In genomic region chr20:2651772-2652723, GRCh38 we compare ENCODE assay signal across 8 cellular contexts. TPM values are rescaled to one million over a fixed set of nuclear protein-coding genes. Genes with fewer than 3 reads are reported as not detected.
A peak's percentile ranks its signal among the peaks of the same experiment; 100 is the strongest.
DNase-seq lines count a peak whose midpoint lies in the region; ATAC-seq and TF ChIP-seq lines count a peak whose summit lies in the region.

Gene NOP56 (plus strand): TSS chr20:2652632. CDS start chr20:2652661, 29 bp downstream.

- no peaks in the 10 kb centered on the region for H3K36me3 ChIP-seq in parathyroid adenoma (ENCODE audit: control insufficient read depth, insufficient read depth, low read length)
- H3K36me3 ChIP-seq in tibial artery, result peaks cover 30 to 37% (median 30%) of the 10 kb centered on the region in 3 donors

- H3K9me3 ChIP-seq in parathyroid adenoma (ENCODE audit: control insufficient read depth, low read length) (no peaks in the 10 kb centered on the region), tibial artery (no peaks in the 10 kb centered on the region)

- TF ChIP-seq POLR2A in GM10847 (IDR thresholded peaks at IDR 0.05; ENCODE audit: extremely low read depth, insufficient read length), result peak; percentile 95

- peak; percentile 85 for ATAC-seq in HG02678 (IDR thresholded peaks at IDR 0.05; ENCODE audit: unreplicated experiment)
- ATAC-seq in Right ventricle myocardium inferior, result peak; percentile 99

- intact Hi-C loops in Right ventricle myocardium inferior (cut with DNase I) (loop anchor here (1.0 to 5.0 kb wide), 3 partner anchors 12 to 181 kb away; partner anchors contain the start of gene IDH3B), tibial artery (cut with DNase I; ENCODE audit: low total_unique reads) (loop anchor here (2.0 to 10.0 kb wide), 4 partner anchors 41 to 1185 kb away; partner anchors contain the start of genes EBF4, NSFL1C and SNRPB)

- peak within 1 kb of the TSS; percentile 87 for H3K4me3 ChIP-seq in parathyroid adenoma (ENCODE audit: low read depth, low read length)
- H3K4me3 ChIP-seq in tibial artery, result peak within 1 kb of the TSS; percentile 66 to 84

- peak within 1 kb of the TSS; percentile 99 for H2AFZ ChIP-seq in parathyroid adenoma

- H3K27me3 ChIP-seq in parathyroid adenoma (ENCODE audit: control insufficient read depth, insufficient read depth, low read length) (no peaks in the 10 kb centered on the region), tibial artery (no peaks in the 10 kb centered on the region)

- H3K27ac ChIP-seq in parathyroid adenoma (peak within 1 kb of the TSS; percentile 83), tibial artery (peak within 1 kb of the TSS; percentile 82 to 89)

- H3K4me2 ChIP-seq in parathyroid adenoma (ENCODE audit: low read length), result peak within 1 kb of the TSS; percentile 97

- peak within 1 kb of the TSS; percentile 50 for H3K9ac ChIP-seq in parathyroid adenoma

- TF ChIP-seq CTCF in parathyroid adenoma (IDR thresholded peaks at IDR 0.05) (no peak), tibial artery (IDR thresholded peaks at IDR 0.05) (no peak)

- peaks cover 8% of the 10 kb centered on the region for H3K79me2 ChIP-seq in parathyroid adenoma

- H3K4me1 ChIP-seq in parathyroid adenoma, result peaks cover 5% of the 10 kb centered on the region
- H3K4me1 ChIP-seq in tibial artery, result peaks cover 0 to 21% (median 13%) of the 10 kb centered on the region in 4 donors

- DNase-seq in NCI-H128 (lab: John Stamatoyannopoulos, UW; ENCODE audit: unreplicated experiment) (peak; percentile 90), SW 1271 (lab: John Stamatoyannopoulos, UW) (peak; percentile 86 to 90), Right ventricle myocardium inferior (ENCODE audit: missing footprints) (peak; percentile 94), tibial artery (peak; percentile 85 to 94)
- DNase-seq in activated naive CD8-positive, alpha-beta T cell treated with anti-CD3 and anti-CD28 coated beads, Interleukin-2, amount 50 U/mL, for 16 hours (ENCODE audit: low read depth, low spot score), result peak; percentile 92

RNA-seq across cellular contexts. Expression of gene NOP56, which starts in this region (rescaled TPM):
- total RNA-seq in Right ventricle myocardium inferior, result 46.7 TPM

Comparison
In these comparisons a context has a peak if more than half of its experiments do, and no peak if none do; other contexts are left out.
1. Peak in every context shown above with its lines: DNase-seq, ATAC-seq, H3K4me3 ChIP-seq and H3K27ac ChIP-seq.